1 cellular context compared by ENCODE assay signal in the genomic region with DNA sequence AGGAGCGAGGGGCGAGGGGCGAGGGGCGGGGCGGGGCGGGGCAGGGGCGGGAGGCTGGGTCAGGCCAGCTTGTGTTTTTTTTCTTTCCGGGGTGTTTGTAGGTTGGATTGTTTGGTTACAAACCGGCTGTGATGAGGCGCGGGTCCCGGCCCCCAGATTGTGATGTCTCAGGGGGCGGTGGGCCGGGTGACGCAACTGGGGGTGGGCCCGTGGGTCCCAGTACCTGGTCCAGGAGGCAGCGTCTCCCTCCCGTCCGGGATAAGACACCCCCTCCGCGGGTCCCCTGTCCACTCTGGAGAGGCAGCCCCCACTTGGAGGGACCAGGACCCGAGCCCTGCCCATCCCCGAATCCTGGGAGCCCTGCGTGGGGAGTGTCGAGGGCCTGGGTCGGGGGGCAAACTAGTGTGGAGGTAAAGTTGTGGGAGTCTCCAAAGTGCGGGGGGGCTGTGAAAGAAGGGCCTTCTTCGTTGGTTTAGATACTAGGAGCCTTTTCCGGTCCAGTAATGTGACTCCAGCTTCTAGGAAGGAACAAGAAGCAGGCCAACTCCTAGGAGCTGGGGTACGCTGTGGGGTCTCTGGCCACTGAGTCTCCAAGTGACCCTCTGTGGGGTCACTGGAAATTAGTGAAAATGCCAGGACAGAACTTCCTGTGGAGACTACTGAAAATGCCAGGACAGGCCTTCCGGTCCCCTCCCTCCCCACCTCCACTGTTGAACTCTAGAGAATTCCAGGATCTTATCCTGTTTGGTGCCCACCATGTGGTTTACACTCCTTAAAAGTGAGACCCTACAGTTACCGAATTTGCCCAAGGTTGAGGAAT.
TF ChIP-seq lines count a peak whose summit lies in the region.

No MANE protein-coding gene starts in this region.

TF ChIP-seq in GM12878, 131 proteins besides CTCF, POLR2A, EP300 and RAD21:
- no peak for TF ChIP-seq TCF7 (IDR thresholded peaks at IDR 0.05; ENCODE audit: borderline replicate concordance)
- TF ChIP-seq MEF2A (IDR thresholded peaks at IDR 0.05; ENCODE audit: insufficient read depth, low read depth, low read length): no peak
- no peak for TF ChIP-seq IKZF2 (IDR thresholded peaks at IDR 0.05)
TF ChIP-seq in GM12878: peak in this region for 0.
